Comparison of ENCODE assay signal across 13 cellular contexts in the genomic region with DNA sequence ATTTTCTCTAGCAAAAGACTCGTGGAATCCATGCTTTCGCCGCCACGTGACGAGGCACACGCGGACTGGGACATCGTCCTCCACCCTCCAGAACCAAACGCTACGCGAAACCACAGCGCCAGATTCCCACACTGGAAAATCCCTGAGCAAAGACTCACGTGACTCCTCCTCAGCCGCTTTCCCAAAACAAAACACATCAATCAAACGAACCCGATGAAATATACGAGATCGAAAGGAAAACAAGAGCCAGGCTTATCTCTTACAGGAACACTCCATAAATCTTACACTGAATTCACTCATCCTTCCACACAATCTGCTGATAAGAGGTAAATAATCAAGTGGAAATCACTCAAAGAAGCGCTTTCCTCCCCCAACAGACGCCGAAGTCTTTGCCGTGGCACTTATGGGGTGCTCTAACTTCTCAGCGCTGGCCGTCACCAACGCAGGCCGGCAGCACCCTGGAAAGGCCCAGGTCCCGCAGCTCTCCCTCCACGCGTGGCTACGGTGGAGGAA. TPM values are rescaled to one million over a fixed set of nuclear protein-coding genes. Genes with fewer than 3 reads are reported as not detected.
DNase-seq lines count a peak whose midpoint lies in the region; ATAC-seq, FAIRE-seq and TF ChIP-seq lines count a peak whose summit lies in the region.
"Had no signal": no experiment of that assay in that cellular context is flagged by ENCODE, and none has a peak within 500 bp of the region (broad histone marks: within the 10 kb centered on the region; RNA-seq: fewer than 3 reads in every experiment).

No MANE protein-coding gene starts in this region.

- FAIRE-seq in pancreas (lab: Jason Lieb, UNC) = no peak
- FAIRE-seq in HTR-8/SVneo (lab: Jason Lieb, UNC) = no peak
- FAIRE-seq: endometrium had no signal

- ATAC-seq in left ventricle myocardium superior (peak; percentile 54), pancreas (peak; percentile 49 to 78 (median 58)), GM19452 (IDR thresholded peaks at IDR 0.05; ENCODE audit: unreplicated experiment) (no peak), GM18498 (IDR thresholded peaks at IDR 0.05; ENCODE audit: unreplicated experiment) (no peak)

- H3K9me3 ChIP-seq in BLaER1 (no peaks in the 10 kb centered on the region), pancreas (no peaks in the 10 kb centered on the region)

- DNase-seq in amniotic epithelial cell (ENCODE audit: low read depth) = peak; percentile 96
- DNase-seq in left ventricle myocardium superior = peak; percentile 67
- peak in 3 of 6 donors; percentile 52 to 70 (median 56) for DNase-seq in pancreas
- DNase-seq in HTR-8/SVneo (ENCODE audit: insufficient read length, low spot score) = no peak
- no peak for DNase-seq in activated CD8-positive, alpha-beta memory T cell treated with anti-CD3 and anti-CD28 coated beads, Interleukin-2, amount 50 U/mL, for 4 hours
- DNase-seq: anterior cingulate cortex, NCI-H2029, T-helper 2 cell had no signal

- H3K4me3 ChIP-seq in BLaER1 = no peak overlapping the region
- peak overlapping the region in 3 of 4 donors; percentile 5 to 26 (median 10) for H3K4me3 ChIP-seq in pancreas

- H3K27me3 ChIP-seq in BLaER1 (no peaks in the 10 kb centered on the region), pancreas (no peaks in the 10 kb centered on the region)

- peak overlapping the region; percentile 72 for H3K4me2 ChIP-seq in BLaER1

- TF ChIP-seq CTCF in pancreas (IDR thresholded peaks at IDR 0.05) = no peak

- no peak overlapping the region for H3K9ac ChIP-seq in BLaER1
- H3K9ac ChIP-seq: parathyroid adenoma had no signal

- 30 to 47% methylated on average over 30 of the region's 30 CpGs for WGBS in pancreas, 2 donors

- intact Hi-C loops in left ventricle myocardium superior (cut with micrococcal nuclease) = no loop called here
- intact Hi-C loops in pancreas (cut with DNase I) = loop anchor here in 1 of 3 donors (10.0 kb wide), 1 partner anchor 151 kb away; no protein-coding TSS in a partner anchor

- peaks cover 100% of the 10 kb centered on the region for H4K20me1 ChIP-seq in BLaER1

- H3K36me3 ChIP-seq in BLaER1 = no peaks in the 10 kb centered on the region
- no peaks in the 10 kb centered on the region for H3K36me3 ChIP-seq in pancreas

- peaks cover 72% of the 10 kb centered on the region for H3K4me1 ChIP-seq in BLaER1
- H3K4me1 ChIP-seq in pancreas = peaks cover 20 to 35% (median 21%) of the 10 kb centered on the region in 3 donors
- H3K4me1 ChIP-seq: parathyroid adenoma had no signal

- H3K27ac ChIP-seq in BLaER1 (no peak overlapping the region), pancreas (peak overlapping the region in 3 of 4 donors; percentile 57 to 78 (median 66))
- H3K27ac ChIP-seq: parathyroid adenoma had no signal

RNA-seq across cellular contexts. Expression of gene DIP2C, which starts 23.8 kb away (rescaled TPM):
- total RNA-seq in left ventricle myocardium superior (32.6 TPM), pancreas (10 to 100 TPM in 1 of 6 donors, 1 to 10 TPM in 5; 6.8 to 11.8 (median 7.6) TPM)
- polyA plus RNA-seq in pancreas = 1 to 10 TPM; 4.3 to 5.5 TPM

Comparison
In these comparisons a context has a peak if more than half of its experiments do, and no peak if none do; other contexts are left out.
1. DNase-seq: peak in amniotic epithelial cell (single experiment) and left ventricle myocardium superior (single experiment); none in HTR-8/SVneo (single experiment) and activated CD8-positive, alpha-beta memory T cell treated with anti-CD3 and anti-CD28 coated beads, Interleukin-2, amount 50 U/mL, for 4 hours (single experiment).
2. ATAC-seq: peak in left ventricle myocardium superior (single experiment) and pancreas (4 of 4); none in GM19452 (single experiment) and GM18498 (single experiment).